In genomic region chr12:14393736-14394135, GRCh38 we compare ENCODE assay signal across 8 cellular contexts. TPM values are rescaled to one million over a fixed set of nuclear protein-coding genes. Genes with fewer than 3 reads are reported as not detected.
A peak's percentile ranks its signal among the peaks of the same experiment; 100 is the strongest.
DNase-seq lines count a peak whose midpoint lies in the region; ATAC-seq and TF ChIP-seq lines count a peak whose summit lies in the region.

No MANE protein-coding gene starts in this region.

- in situ Hi-C loops in gastrocnemius medialis (cut with MboI; ENCODE audit: low sequenced_read_pairs in 4 of 4), result loop anchor here in 1 of 4 donors (25.0 kb wide), 1 partner anchor 1394 kb away; the partner anchor contains the start of gene EPS8

- H3K4me3 ChIP-seq in HL-60 (replicated peaks; ENCODE audit: insufficient read depth, low read length), result no peak overlapping the region
- peak overlapping the region in 1 of 4 donors; percentile 35 for H3K4me3 ChIP-seq in esophagus squamous epithelium
- peak overlapping the region in 3 of 4 donors; percentile 18 to 44 (median 40) for H3K4me3 ChIP-seq in gastrocnemius medialis

- peaks cover 87 to 93% (median 92%) of the 10 kb centered on the region in 3 donors for H3K4me1 Mint-ChIP-seq in T-cell

- H3K4me3 Mint-ChIP-seq in T-cell, result peak overlapping the region in 2 of 3 donors; percentile 58 to 73

- CTCF ChIA-PET in T-cell (lab: Charles Lee), result interaction anchor here in 1 of 2 donors (1.4 to 4.3 kb wide), 6 partner anchors 9 to 156 kb away, joined by 4 to 71 read pairs (median 22); partner anchors contain the start of gene ATF7IP

- H3K36me3 Mint-ChIP-seq in T-cell, result peaks cover 27% of the 10 kb centered on the region

- no peaks in the 10 kb centered on the region for H3K9me3 ChIP-seq in esophagus squamous epithelium
- H3K9me3 ChIP-seq in gastrocnemius medialis, result no peaks in the 10 kb centered on the region

- TF ChIP-seq POLR2A in esophagus squamous epithelium (IDR thresholded peaks at IDR 0.05) (no peak), gastrocnemius medialis (IDR thresholded peaks at IDR 0.05) (no peak)

- ATAC-seq in T-cell (replicated peaks in 1 of 4) (no peak), gastrocnemius medialis (no peak), HG03439 (IDR thresholded peaks at IDR 0.05; ENCODE audit: unreplicated experiment) (no peak), HG03571 (IDR thresholded peaks at IDR 0.05; ENCODE audit: unreplicated experiment) (no peak), HG03469 (IDR thresholded peaks at IDR 0.05; ENCODE audit: unreplicated experiment) (no peak)

- no peak for DNase-seq in HL-60 (ENCODE audit: low read depth in 1 of 2, low spot score in 1 of 2)
- no peak for DNase-seq in T-cell
- DNase-seq in esophagus squamous epithelium (lab: John Stamatoyannopoulos, UW), result no peak
- DNase-seq in gastrocnemius medialis, result no peak
- DNase-seq in midbrain (lab: John Stamatoyannopoulos, UW), result no peak

- peaks cover 0 to 13% (median 0%) of the 10 kb centered on the region in 3 donors for H3K36me3 ChIP-seq in esophagus squamous epithelium
- no peaks in the 10 kb centered on the region for H3K36me3 ChIP-seq in gastrocnemius medialis

- peaks cover 8 to 79% (median 29%) of the 10 kb centered on the region in 3 donors for H3K4me1 ChIP-seq in esophagus squamous epithelium
- H3K4me1 ChIP-seq in gastrocnemius medialis, result peaks cover 21 to 42% of the 10 kb centered on the region in 2 donors

- TF ChIP-seq CTCF in HL-60 (IDR thresholded peaks at IDR 0.05; ENCODE audit: insufficient read depth, low read length) (no peak), esophagus squamous epithelium (IDR thresholded peaks at IDR 0.05) (no peak), gastrocnemius medialis (IDR thresholded peaks at IDR 0.05 in 4 of 5, conservative IDR thresholded peaks at IDR 0.05 in 1 of 5) (no peak)

- H3K9me3 Mint-ChIP-seq in T-cell, result no peaks in the 10 kb centered on the region

- peak overlapping the region; percentile 92 to 96 for H3K27ac Mint-ChIP-seq in T-cell

- H3K27me3 Mint-ChIP-seq in T-cell, result no peaks in the 10 kb centered on the region

- 55 to 56% methylated on average over 2 of the region's 2 CpGs for WGBS in esophagus squamous epithelium, 2 donors

- H3K27me3 ChIP-seq in HL-60 (ENCODE audit: insufficient read depth, poor library complexity, severe bottlenecking), result no peaks in the 10 kb centered on the region
- H3K27me3 ChIP-seq in esophagus squamous epithelium, result no peaks in the 10 kb centered on the region
- H3K27me3 ChIP-seq in gastrocnemius medialis, result no peaks in the 10 kb centered on the region

- intact Hi-C loops in esophagus squamous epithelium (cut with DNase I), result no loop called here
- intact Hi-C loops in gastrocnemius medialis (cut with DNase I; ENCODE audit: low total_unique reads), result loop anchor here (1.0 kb wide), 1 partner anchor 9 kb away; no protein-coding TSS in a partner anchor

- POLR2A ChIA-PET in T-cell (lab: Charles Lee), result interaction anchor here in 1 of 2 donors (0.9 to 4.1 kb wide), 6 partner anchors 8 to 28 kb away, joined by 3 to 54 read pairs (median 15); partner anchors contain the start of gene ATF7IP

- peak overlapping the region; percentile 59 for H3K27ac ChIP-seq in HL-60 (replicated peaks)
- peak overlapping the region; percentile 40 to 78 (median 58) for H3K27ac ChIP-seq in esophagus squamous epithelium
- H3K27ac ChIP-seq in gastrocnemius medialis, result peak overlapping the region; percentile 57 to 69 (median 62)

RNA-seq across cellular contexts. Expression of gene ATF7IP, which starts 28.3 kb away (rescaled TPM):
- total RNA-seq in T-cell (100 to 1,000 TPM; 112 to 165 (median 147) TPM), esophagus squamous epithelium (10 to 100 TPM; 29.2 to 38.7 (median 34.8) TPM), gastrocnemius medialis (10 to 100 TPM; 15.9 to 42.2 (median 30.7) TPM)
